10 cellular contexts compared by ENCODE assay signal in the genomic region with DNA sequence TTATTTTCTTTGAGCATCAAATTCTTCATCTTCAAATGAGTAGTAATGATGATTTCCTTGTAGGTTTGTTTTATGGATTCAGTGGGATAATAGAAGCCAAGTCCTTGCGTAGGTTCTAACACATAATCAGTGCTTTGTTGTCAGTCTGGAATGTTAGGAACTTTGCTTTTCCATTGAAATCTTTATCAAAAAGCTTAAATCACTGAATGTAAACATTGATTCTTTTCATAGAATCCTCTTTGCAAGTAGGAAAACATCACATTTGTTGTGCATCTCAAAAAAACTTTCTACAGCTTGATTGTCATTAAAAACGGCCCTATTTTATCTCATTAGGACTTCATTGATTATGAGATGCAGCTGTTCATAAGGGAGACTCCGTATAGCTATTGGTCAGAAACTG.
"Had no signal": no experiment of that assay in that cellular context is flagged by ENCODE, and none has a peak within 500 bp of the region (broad histone marks: within the 10 kb centered on the region; RNA-seq: fewer than 3 reads in every experiment).

No MANE protein-coding gene starts in this region.

- H3K36me3 ChIP-seq: HAP-1 had no signal

- H3K4me1 Mint-ChIP-seq: IgD-negative memory B cell had no signal

- H3K4me3 Mint-ChIP-seq: HFFc6, IgD-negative memory B cell had no signal

- FAIRE-seq: HepG2 had no signal

- H3K27ac ChIP-seq: GM23248, HL-60 had no signal

- H3K9me3 Mint-ChIP-seq: HFFc6 had no signal

- H3K4me3 ChIP-seq: GM23248, HAP-1 had no signal

- ATAC-seq: HCT116, HepG2 had no signal

- H3K27ac Mint-ChIP-seq: HFFc6, IgD-negative memory B cell had no signal

- H3K27me3 Mint-ChIP-seq: IgD-negative memory B cell had no signal

- H3K36me3 Mint-ChIP-seq: IgD-negative memory B cell had no signal

- DNase-seq: GM23248, GOT3, H7, HFFc6, KBM-7 had no signal

- H3K9me3 ChIP-seq: HAP-1 had no signal
